Comparison of ENCODE assay signal across 8 cellular contexts in the genomic region with DNA sequence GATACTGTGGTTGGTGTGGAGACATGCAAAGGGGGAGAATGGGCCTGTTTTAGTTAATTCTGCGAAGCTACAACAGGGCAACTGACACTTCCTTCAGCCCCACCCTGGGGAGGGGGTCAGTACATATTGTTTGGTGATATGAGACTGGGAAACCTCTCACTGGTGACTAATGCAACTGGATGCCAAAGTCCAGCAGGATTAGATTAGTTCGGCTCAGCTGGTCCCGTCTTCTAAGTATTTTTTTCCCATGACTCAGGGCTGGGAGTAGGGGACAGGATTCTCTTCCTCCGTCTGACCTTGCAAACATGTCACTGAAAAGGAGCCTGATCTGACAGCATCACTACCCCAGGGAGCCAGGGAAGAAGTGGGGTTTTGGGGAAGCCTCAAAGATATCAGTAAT. TPM values are rescaled to one million over a fixed set of nuclear protein-coding genes. Genes with fewer than 3 reads are reported as not detected.
DNase-seq lines count a peak whose midpoint lies in the region; ATAC-seq and TF ChIP-seq lines count a peak whose summit lies in the region.

No MANE protein-coding gene starts in this region.

- H3K9ac ChIP-seq in neural progenitor cell: no peak overlapping the region

- H3K9me3 ChIP-seq in BE2C (no peaks in the 10 kb centered on the region), RWPE2 (ENCODE audit: severe bottlenecking) (no peaks in the 10 kb centered on the region), neural progenitor cell (ENCODE audit: low read depth) (no peaks in the 10 kb centered on the region)

- ATAC-seq in RWPE2 (ENCODE audit: low read depth): peak; percentile 78
- ATAC-seq in GM18502 (IDR thresholded peaks at IDR 0.05; ENCODE audit: poor library complexity, unreplicated experiment): no peak

- H2AFZ ChIP-seq in neural progenitor cell (replicated peaks): no peak overlapping the region

- peaks cover 5% of the 10 kb centered on the region for H3K27me3 Mint-ChIP-seq in neural progenitor cell (ENCODE audit: insufficient read depth, low read depth)

- peak overlapping the region; percentile 89 for H3K27ac Mint-ChIP-seq in neural progenitor cell

- H3K4me3 ChIP-seq in BE2C (ENCODE audit: low read depth, low read length): no peak overlapping the region
- no peak overlapping the region for H3K4me3 ChIP-seq in RWPE2 (ENCODE audit: severe bottlenecking)
- H3K4me3 ChIP-seq in fibroblast of mammary gland (ENCODE audit: control insufficient read depth, low read depth, low read length): no peak overlapping the region
- H3K4me3 ChIP-seq in neural progenitor cell: no peak overlapping the region

- peaks cover 12% of the 10 kb centered on the region for H3K36me3 Mint-ChIP-seq in neural progenitor cell

- H3K4me1 ChIP-seq in BE2C: peaks cover 7% of the 10 kb centered on the region
- peaks cover 36% of the 10 kb centered on the region for H3K4me1 ChIP-seq in RWPE2 (ENCODE audit: insufficient read depth, poor library complexity, severe bottlenecking)
- peaks cover 61% of the 10 kb centered on the region for H3K4me1 ChIP-seq in neural progenitor cell

- peaks cover 61% of the 10 kb centered on the region for H3K4me1 Mint-ChIP-seq in neural progenitor cell

- H3K9me3 Mint-ChIP-seq in neural progenitor cell: no peaks in the 10 kb centered on the region

- TF ChIP-seq CTCF in BE2C (IDR thresholded peaks at IDR 0.05; ENCODE audit: low read depth, low read length): no peak
- no peak for TF ChIP-seq CTCF in RWPE2 (IDR thresholded peaks at IDR 0.05; ENCODE audit: poor library complexity, severe bottlenecking)
- no peak for TF ChIP-seq CTCF in fibroblast of mammary gland (conservative IDR thresholded peaks at IDR 0.05; ENCODE audit: control insufficient read depth, insufficient read depth, low read depth, low read length)
- TF ChIP-seq CTCF in neural progenitor cell (IDR thresholded peaks at IDR 0.05): no peak

- H3K4me2 ChIP-seq in neural progenitor cell: no peak overlapping the region

- H3K27ac ChIP-seq in RWPE2 (ENCODE audit: poor library complexity, severe bottlenecking): peak overlapping the region; percentile 77
- H3K27ac ChIP-seq in neural progenitor cell: no peak overlapping the region

- peak; percentile 29 for DNase-seq in BE2C
- no peak for DNase-seq in RWPE2 (ENCODE audit: low spot score)
- DNase-seq in fibroblast of mammary gland (ENCODE audit: low read depth): peak; percentile 97
- no peak for DNase-seq in neural progenitor cell (ENCODE audit: low spot score)
- no peak for DNase-seq in cerebellar nuclear complex (lab: John Stamatoyannopoulos, UW)
- no peak for DNase-seq in stimulated activated CD4-positive, alpha-beta T cell treated with anti-CD3 and anti-CD28 coated beads, Interleukin-2, amount 100 ng/mL, for 24 hours
- no peak for DNase-seq in HUDEP-2 (lab: John Stamatoyannopoulos, UW; ENCODE audit: unreplicated experiment in 76 of 76)

- H3K27me3 ChIP-seq in BE2C (no peaks in the 10 kb centered on the region), RWPE2 (ENCODE audit: insufficient read depth, poor library complexity, severe bottlenecking) (no peaks in the 10 kb centered on the region), neural progenitor cell (no peaks in the 10 kb centered on the region)

- no peaks in the 10 kb centered on the region for H4K20me1 ChIP-seq in neural progenitor cell (ENCODE audit: low read depth)

- no peak overlapping the region for H3K4me3 Mint-ChIP-seq in neural progenitor cell

- H3K79me2 ChIP-seq in neural progenitor cell (ENCODE audit: low read depth): no peaks in the 10 kb centered on the region

- H3K36me3 ChIP-seq in BE2C: peaks cover 25% of the 10 kb centered on the region
- peaks cover 16% of the 10 kb centered on the region for H3K36me3 ChIP-seq in RWPE2 (ENCODE audit: low read depth)
- no peaks in the 10 kb centered on the region for H3K36me3 ChIP-seq in neural progenitor cell

- H3F3A ChIP-seq in neural progenitor cell (ENCODE audit: low read depth): peaks cover 21% of the 10 kb centered on the region

RNA-seq across cellular contexts. Expression of a gene that starts 42.9 kb away (rescaled TPM):
- polyA plus RNA-seq in BE2C (2012; ENCODE audit: insufficient read depth, insufficient read length, low read depth): 11.4 TPM
- 1.7 and 2.3 TPM in 2 replicates for total RNA-seq in neural progenitor cell (ENCODE audit: low replicate concordance)

Comparison
In these comparisons a context has a peak if more than half of its experiments do, and no peak if none do; other contexts are left out.
1. DNase-seq: peak in BE2C (single experiment) and fibroblast of mammary gland (single experiment); none in RWPE2 (single experiment), neural progenitor cell (single experiment), cerebellar nuclear complex (0 of 2), stimulated activated CD4-positive, alpha-beta T cell treated with anti-CD3 and anti-CD28 coated beads, Interleukin-2, amount 100 ng/mL, for 24 hours (0 of 2) and HUDEP-2 (0 of 76).